In the genomic region with DNA sequence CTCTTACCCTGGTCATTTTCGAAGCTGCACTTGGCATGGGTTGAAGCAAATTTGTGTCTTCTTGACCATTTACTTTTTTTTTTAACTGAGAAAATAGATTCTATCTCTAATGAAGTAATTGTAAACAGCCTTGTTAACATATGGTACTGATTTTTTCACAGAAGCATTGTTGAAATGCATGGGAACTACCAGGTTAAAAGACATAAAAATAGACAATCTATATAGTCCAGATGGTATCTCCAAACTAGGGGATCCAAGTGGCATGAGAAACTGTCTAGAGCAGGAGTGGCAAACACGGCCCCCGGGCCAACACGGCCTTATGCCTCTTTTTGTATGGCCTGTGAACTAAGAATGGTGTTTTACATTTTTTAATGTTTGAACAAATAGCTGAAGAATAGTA, we compare ENCODE assay signal across 22 cellular contexts. TPM values are rescaled to one million over a fixed set of nuclear protein-coding genes. Genes with fewer than 3 reads are reported as not detected.
DNase-seq lines count a peak whose midpoint lies in the region; ATAC-seq, FAIRE-seq and TF ChIP-seq lines count a peak whose summit lies in the region.
"Had no signal": no experiment of that assay in that cellular context is flagged by ENCODE, and none has a peak within 500 bp of the region (broad histone marks: within the 10 kb centered on the region; RNA-seq: fewer than 3 reads in every experiment).

No MANE protein-coding gene starts in this region.

- H3K27me3 ChIP-seq in cardiac muscle cell: no peaks in the 10 kb centered on the region

- no peak overlapping the region for H3K4me3 ChIP-seq in cardiac muscle cell
- H3K4me3 ChIP-seq: HAP-1 had no signal

- FAIRE-seq in endometrium (lab: Jason Lieb, UNC): peak; percentile 98
- FAIRE-seq: GM12891, GM18507, H54 had no signal

- peaks cover 48% of the 10 kb centered on the region for H3K4me1 Mint-ChIP-seq in nephron
- H3K4me1 Mint-ChIP-seq: CD4-positive, alpha-beta memory T cell had no signal

- intact Hi-C loops in cardiac septum (cut with DNase I): no loop called here

- H3K4me1 ChIP-seq in cardiac muscle cell (ENCODE audit: low read depth): peaks cover 44% of the 10 kb centered on the region
- H3K4me1 ChIP-seq: HAP-1 had no signal

- peak overlapping the region in 2 of 3 experiments; percentile 87 to 94 for H3K27ac Mint-ChIP-seq in nephron
- H3K27ac Mint-ChIP-seq: CD4-positive, alpha-beta memory T cell; HFFc6 had no signal

- no peaks in the 10 kb centered on the region for H3K9me3 ChIP-seq in cardiac muscle cell (ENCODE audit: low read depth)
- H3K9me3 ChIP-seq: HAP-1 had no signal

- no peaks in the 10 kb centered on the region for H3K36me3 Mint-ChIP-seq in nephron (ENCODE audit: low read depth)
- H3K36me3 Mint-ChIP-seq: CD4-positive, alpha-beta memory T cell had no signal

- DNase-seq in cardiac muscle cell (ENCODE audit: low read depth in 1 of 2, low spot score in 1 of 2) (no peak), cardiac septum (ENCODE audit: low spot score) (no peak), ecto neural progenitor cell (ENCODE audit: low spot score) (no peak), NCI-H446 (lab: John Stamatoyannopoulos, UW) (no peak)
- DNase-seq: C1 segment of cervical spinal cord; Calu3; CD4-positive, alpha-beta memory T cell; COR-L47; DMS53; DMS79 treated with DMSO at 0.1 percent for 48 hours; GF-D8; GOT3; HFFc6 had no signal

- H3K9me3 Mint-ChIP-seq in nephron: no peaks in the 10 kb centered on the region
- H3K9me3 Mint-ChIP-seq: CD4-positive, alpha-beta memory T cell; HFFc6 had no signal

- H3K4me3 Mint-ChIP-seq in nephron: no peak overlapping the region
- H3K4me3 Mint-ChIP-seq: CD4-positive, alpha-beta memory T cell; HFFc6 had no signal

- H3K27ac ChIP-seq in cardiac muscle cell: peak overlapping the region; percentile 6

- H3K36me3 ChIP-seq in cardiac muscle cell: no peaks in the 10 kb centered on the region
- H3K36me3 ChIP-seq: HAP-1 had no signal

- no peaks in the 10 kb centered on the region for H3K27me3 Mint-ChIP-seq in nephron (ENCODE audit: low read depth)

- ATAC-seq in HG03196 (IDR thresholded peaks at IDR 0.05; ENCODE audit: unreplicated experiment): no peak

- TF ChIP-seq CTCF in cardiac muscle cell (IDR thresholded peaks at IDR 0.05; ENCODE audit: low read depth, low read length) (no peak), nephron (IDR thresholded peaks at IDR 0.05; ENCODE audit: unreplicated experiment in 3 of 3) (no peak)

RNA-seq across cellular contexts. Expression of gene CACNA1D, which starts 41.9 kb away (rescaled TPM):
- 66.7 and 159 TPM in 2 replicates for total RNA-seq in cardiac muscle cell
- 41.0 and 55.8 TPM in 2 replicates for polyA plus RNA-seq in cardiac muscle cell
- 0.46 TPM for total RNA-seq in cardiac septum
- total RNA-seq: A172; A673; CD4-positive, alpha-beta memory T cell had no signal

Comparison
In these comparisons a context has a peak if more than half of its experiments do, and no peak if none do; other contexts are left out.
1. RNA of gene CACNA1D, which starts 41.9 kb away (total RNA-seq): 66.7 to 159 TPM in cardiac muscle cell; 0.46 TPM in cardiac septum (single experiment); every median in the first group is over 10 times any median in the second.